ENCODE assay signal across 8 cellular contexts in the genomic region with DNA sequence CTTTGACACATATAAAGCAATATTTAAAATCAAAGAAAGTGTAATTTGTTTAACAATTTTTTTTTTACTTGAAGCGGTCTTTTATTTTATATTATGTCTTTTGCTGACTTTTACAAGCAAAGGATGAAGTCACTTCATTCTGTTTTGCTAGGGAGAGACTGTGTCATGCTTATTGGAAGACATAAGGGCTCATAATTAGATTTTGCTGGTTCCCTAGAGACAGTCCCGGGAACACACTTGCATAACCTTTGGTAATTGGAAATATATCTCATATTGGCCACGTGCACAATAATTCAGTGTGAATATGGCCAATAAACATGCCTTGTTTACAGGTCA. TPM values are rescaled to one million over a fixed set of nuclear protein-coding genes. Genes with fewer than 3 reads are reported as not detected.
A peak's percentile ranks its signal among the peaks of the same experiment; 100 is the strongest.
DNase-seq lines count a peak whose midpoint lies in the region; ATAC-seq and TF ChIP-seq lines count a peak whose summit lies in the region.

No MANE protein-coding gene starts in this region.

- no peak for TF ChIP-seq CTCF in AG04449 (IDR thresholded peaks at IDR 0.05; ENCODE audit: insufficient read depth, low read length, missing control alignments)
- no peak for TF ChIP-seq CTCF in mucosa of descending colon (IDR thresholded peaks at IDR 0.05)

- intact Hi-C loops in mucosa of descending colon (cut with DNase I, micrococcal nuclease) = no loop called here

- H3K9me3 ChIP-seq in mucosa of descending colon = no peaks in the 10 kb centered on the region

- H3K4me3 ChIP-seq in AG04449 (ENCODE audit: low read depth, low read length) (peak overlapping the region; percentile 79), mucosa of descending colon (no peak overlapping the region)

- CTCF ChIA-PET in AG04449 (lab: Yijun Ruan, JAX) = interaction anchor here (2.9 to 4.5 kb wide), 2 partner anchors 562 to 597 kb away, joined by 8 to 12 read pairs; no protein-coding TSS in a partner anchor
- CTCF ChIA-PET in activated CD8-positive, alpha-beta memory T cell treated with anti-CD3 and anti-CD28 coated beads, Interleukin-2, amount 10 ng/mL, durations not matched to agents 7 days and 5 days (lab: Charles Lee) = interaction anchor here (1.0 to 1.4 kb wide), 2 partner anchors 29 to 562 kb away, joined by 3 to 7 read pairs; no protein-coding TSS in a partner anchor

- POLR2A ChIA-PET in AG04449 (lab: Yijun Ruan, JAX) = no interaction called here

- H3K27me3 Mint-ChIP-seq in activated naive CD8-positive, alpha-beta T cell treated with anti-CD3 and anti-CD28 coated beads for 36 hours = peaks cover 31% of the 10 kb centered on the region
- peaks cover 25% of the 10 kb centered on the region for H3K27me3 Mint-ChIP-seq in activated CD8-positive, alpha-beta memory T cell treated with anti-CD3 and anti-CD28 coated beads, Interleukin-2, amount 10 ng/mL, durations not matched to agents 7 days and 5 days

- no peak overlapping the region for H3K27ac Mint-ChIP-seq in activated naive CD8-positive, alpha-beta T cell treated with anti-CD3 and anti-CD28 coated beads for 36 hours
- no peak overlapping the region for H3K27ac Mint-ChIP-seq in activated CD8-positive, alpha-beta memory T cell treated with anti-CD3 and anti-CD28 coated beads, Interleukin-2, amount 10 ng/mL, durations not matched to agents 7 days and 5 days

- peak overlapping the region; percentile 81 for H3K4me3 Mint-ChIP-seq in activated naive CD8-positive, alpha-beta T cell treated with anti-CD3 and anti-CD28 coated beads for 36 hours
- H3K4me3 Mint-ChIP-seq in activated CD8-positive, alpha-beta memory T cell treated with anti-CD3 and anti-CD28 coated beads, Interleukin-2, amount 10 ng/mL, durations not matched to agents 7 days and 5 days = no peak overlapping the region

- H3K9me3 Mint-ChIP-seq in activated naive CD8-positive, alpha-beta T cell treated with anti-CD3 and anti-CD28 coated beads for 36 hours = peaks cover 2% of the 10 kb centered on the region
- no peaks in the 10 kb centered on the region for H3K9me3 Mint-ChIP-seq in activated CD8-positive, alpha-beta memory T cell treated with anti-CD3 and anti-CD28 coated beads, Interleukin-2, amount 10 ng/mL, durations not matched to agents 7 days and 5 days (ENCODE audit: low read depth)

- H3K36me3 Mint-ChIP-seq in activated naive CD8-positive, alpha-beta T cell treated with anti-CD3 and anti-CD28 coated beads for 36 hours = peaks cover 2% of the 10 kb centered on the region
- peaks cover 14% of the 10 kb centered on the region for H3K36me3 Mint-ChIP-seq in activated CD8-positive, alpha-beta memory T cell treated with anti-CD3 and anti-CD28 coated beads, Interleukin-2, amount 10 ng/mL, durations not matched to agents 7 days and 5 days

- H3K4me1 ChIP-seq in mucosa of descending colon (ENCODE audit: low read depth) = peaks cover 3% of the 10 kb centered on the region

- peak; percentile 7 for ATAC-seq in HG02642 (IDR thresholded peaks at IDR 0.05; ENCODE audit: poor library complexity, unreplicated experiment)
- ATAC-seq in mucosa of descending colon = peak; percentile 4
- ATAC-seq in activated CD8-positive, alpha-beta memory T cell treated with anti-CD3 and anti-CD28 coated beads, Interleukin-2, amount 10 ng/mL, durations not matched to agents 7 days and 5 days = no peak

- H3K4me1 Mint-ChIP-seq in activated naive CD8-positive, alpha-beta T cell treated with anti-CD3 and anti-CD28 coated beads for 36 hours = peaks cover 1% of the 10 kb centered on the region
- H3K4me1 Mint-ChIP-seq in activated CD8-positive, alpha-beta memory T cell treated with anti-CD3 and anti-CD28 coated beads, Interleukin-2, amount 10 ng/mL, durations not matched to agents 7 days and 5 days = peaks cover 4% of the 10 kb centered on the region

- DNase-seq in AG04449 (ENCODE audit: low read depth, low spot score) = no peak
- DNase-seq in activated naive CD8-positive, alpha-beta T cell treated with anti-CD3 and anti-CD28 coated beads for 36 hours = no peak
- DNase-seq in mucosa of descending colon = no peak
- no peak for DNase-seq in activated CD8-positive, alpha-beta memory T cell treated with anti-CD3 and anti-CD28 coated beads, Interleukin-2, amount 10 ng/mL, durations not matched to agents 7 days and 5 days
- DNase-seq in glomerular visceral epithelial cell (ENCODE audit: extremely low spot score) = no peak
- DNase-seq in NCI-H1048 (lab: John Stamatoyannopoulos, UW) = no peak
- no peak for DNase-seq in NCI-H1694 treated with DMSO at 0.1 percent for 48 hours (lab: John Stamatoyannopoulos, UW)

- H3K36me3 ChIP-seq in mucosa of descending colon (ENCODE audit: low read depth) = no peaks in the 10 kb centered on the region

RNA-seq across cellular contexts. Expression of gene NET1, which starts 0.4 kb away (rescaled TPM):
- 10 to 100 TPM; 30.6 to 30.7 TPM for total RNA-seq in activated naive CD8-positive, alpha-beta T cell treated with anti-CD3 and anti-CD28 coated beads for 36 hours
- total RNA-seq in mucosa of descending colon = 100 to 1,000 TPM; 213 to 399 (median 359) TPM
- total RNA-seq in activated CD8-positive, alpha-beta memory T cell treated with anti-CD3 and anti-CD28 coated beads, Interleukin-2, amount 10 ng/mL, durations not matched to agents 7 days and 5 days = 10 to 100 TPM; 36.3 to 48.8 TPM

RNA-seq across cellular contexts. Expression of gene TUBAL3, which starts 7.3 kb away (rescaled TPM):
- not detected for total RNA-seq in activated naive CD8-positive, alpha-beta T cell treated with anti-CD3 and anti-CD28 coated beads for 36 hours
- total RNA-seq in mucosa of descending colon = 10 to 100 TPM; 20.9 to 64.0 (median 38.7) TPM
- total RNA-seq in activated CD8-positive, alpha-beta memory T cell treated with anti-CD3 and anti-CD28 coated beads, Interleukin-2, amount 10 ng/mL, durations not matched to agents 7 days and 5 days = not detected

RNA-seq across cellular contexts. Expression of gene UCN3, which starts 47.1 kb away (rescaled TPM):
- total RNA-seq in activated naive CD8-positive, alpha-beta T cell treated with anti-CD3 and anti-CD28 coated beads for 36 hours = not detected
- total RNA-seq in mucosa of descending colon = 1 to 10 TPM; 1.4 to 5.9 (median 4.8) TPM
- not detected for total RNA-seq in activated CD8-positive, alpha-beta memory T cell treated with anti-CD3 and anti-CD28 coated beads, Interleukin-2, amount 10 ng/mL, durations not matched to agents 7 days and 5 days

Comparison
In these comparisons a context has a peak if more than half of its experiments do, and no peak if none do; other contexts are left out.
1. RNA of gene NET1, which starts 0.4 kb away (total RNA-seq): 213 to 399 TPM in mucosa of descending colon; 36.3 to 48.8 TPM in activated CD8-positive, alpha-beta memory T cell treated with anti-CD3 and anti-CD28 coated beads, Interleukin-2, amount 10 ng/mL, durations not matched to agents 7 days and 5 days and 30.6 to 30.7 TPM in activated naive CD8-positive, alpha-beta T cell treated with anti-CD3 and anti-CD28 coated beads for 36 hours; every median in the first group is over 4 times any median in the second.
2. RNA of gene TUBAL3, which starts 7.3 kb away (total RNA-seq): 20.9 to 64.0 TPM in mucosa of descending colon; not detected in activated naive CD8-positive, alpha-beta T cell treated with anti-CD3 and anti-CD28 coated beads for 36 hours and not detected in activated CD8-positive, alpha-beta memory T cell treated with anti-CD3 and anti-CD28 coated beads, Interleukin-2, amount 10 ng/mL, durations not matched to agents 7 days and 5 days; every median in the first group is over 10 times any median in the second.